In the genomic region with DNA sequence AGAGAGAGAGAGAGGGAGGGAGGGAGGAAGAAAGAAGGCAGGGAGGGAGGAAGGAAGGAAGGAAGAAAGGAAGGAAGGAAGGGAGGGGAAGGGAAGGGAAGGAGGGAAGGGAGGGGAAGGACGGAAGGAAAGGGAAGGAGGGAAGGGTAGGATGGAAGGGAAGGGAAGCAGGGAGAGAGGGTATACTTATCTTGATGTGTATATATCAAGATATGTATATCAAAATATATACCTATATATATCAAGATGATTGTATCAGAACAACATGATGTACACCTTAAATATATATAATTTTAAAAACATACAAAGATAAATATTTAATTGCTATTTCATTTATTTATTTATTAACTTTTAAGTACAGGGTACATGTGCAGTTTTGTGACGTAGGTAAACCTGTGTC, we compare ENCODE assay signal across 26 cellular contexts.
"Had no signal": no experiment of that assay in that cellular context is flagged by ENCODE, and none has a peak within 500 bp of the region (broad histone marks: within the 10 kb centered on the region; RNA-seq: fewer than 3 reads in every experiment).

No MANE protein-coding gene starts in this region.

- DNase-seq: colonic mucosa; cortex of kidney; dermis blood vessel endothelial cell; dorsolateral prefrontal cortex; effector CD4-positive, alpha-beta T cell; effector CD8-positive, alpha-beta T cell; effector memory CD4-positive, alpha-beta T cell; effector memory CD8-positive, alpha-beta T cell; endodermal cell; erythroblast; esophagus squamous epithelium; foreskin fibroblast; foreskin keratinocyte; gastrocnemius medialis; glutamatergic neuron; head of caudate nucleus; heart left ventricle; heart right ventricle had no signal

- H3K4me1 ChIP-seq: colonic mucosa, esophagus muscularis mucosa, esophagus squamous epithelium, foreskin keratinocyte, gastrocnemius medialis, gastroesophageal sphincter, heart left ventricle, heart right ventricle had no signal

- H3K9me3 ChIP-seq: colonic mucosa, esophagus muscularis mucosa, esophagus squamous epithelium, gastrocnemius medialis, gastroesophageal sphincter, heart left ventricle, heart right ventricle had no signal

- H3K36me3 ChIP-seq: colonic mucosa, esophagus muscularis mucosa, esophagus squamous epithelium, gastrocnemius medialis, gastroesophageal sphincter, heart left ventricle, heart right ventricle had no signal

- H3K27ac ChIP-seq: colonic mucosa, coronary artery, dorsolateral prefrontal cortex, epithelial cell of prostate, esophagus muscularis mucosa, esophagus squamous epithelium, foreskin keratinocyte, gastrocnemius medialis, gastroesophageal sphincter, heart left ventricle, heart right ventricle had no signal

- FAIRE-seq: colon, endometrium, endothelial cell of umbilical vein, frontal cortex had no signal

- H3K4me3 ChIP-seq: colonic mucosa, coronary artery, dorsolateral prefrontal cortex, esophagus muscularis mucosa, esophagus squamous epithelium, gastrocnemius medialis, gastroesophageal sphincter, heart left ventricle, heart right ventricle had no signal

- ATAC-seq: effector memory CD8-positive, alpha-beta T cell; foreskin keratinocyte; gastrocnemius medialis; gastroesophageal sphincter; heart left ventricle; heart right ventricle had no signal

- H3K27me3 ChIP-seq: colonic mucosa, esophagus muscularis mucosa, esophagus squamous epithelium, foreskin keratinocyte, gastrocnemius medialis, heart right ventricle had no signal
